In genomic region chr7:130227883-130228575, GRCh38 we compare ENCODE assay signal across 19 cellular contexts. TPM values are rescaled to one million over a fixed set of nuclear protein-coding genes. Genes with fewer than 3 reads are reported as not detected.
DNase-seq lines count a peak whose midpoint lies in the region; ATAC-seq and TF ChIP-seq lines count a peak whose summit lies in the region.
"Had no signal": no experiment of that assay in that cellular context is flagged by ENCODE, and none has a peak within 500 bp of the region (broad histone marks: within the 10 kb centered on the region; RNA-seq: fewer than 3 reads in every experiment).

No MANE protein-coding gene starts in this region.

- H3K4me2 ChIP-seq in BLaER1, result 0 out of 2 replicates have a peak overlapping the region, but pooled peaks have one; percentile 18

- H3K9ac ChIP-seq in BLaER1, result no peak overlapping the region

- no peak overlapping the region for H3K4me3 Mint-ChIP-seq in mesothelial cell of epicardium
- H3K4me3 Mint-ChIP-seq in stimulated activated memory B cell treated with anti-CD40 and anti-IgM and Interleukin-4, amounts not matched to agents 10 μg/mL and 1 μg/mL and 100 μg/mL, for 72 hours, result no peak overlapping the region
- H3K4me3 Mint-ChIP-seq: activated CD4-positive, alpha-beta T cell treated with anti-CD3 and anti-CD28 coated beads, Interleukin-2, amount 10 ng/mL, durations not matched to agents 24 days and 14 days had no signal

- H3K36me3 Mint-ChIP-seq in mesothelial cell of epicardium, result peaks cover 5% of the 10 kb centered on the region
- no peaks in the 10 kb centered on the region for H3K36me3 Mint-ChIP-seq in stimulated activated memory B cell treated with anti-CD40 and anti-IgM and Interleukin-4, amounts not matched to agents 10 μg/mL and 1 μg/mL and 100 μg/mL, for 72 hours

- H3K27me3 Mint-ChIP-seq in mesothelial cell of epicardium (ENCODE audit: low read depth), result no peaks in the 10 kb centered on the region
- peaks cover 8% of the 10 kb centered on the region for H3K27me3 Mint-ChIP-seq in stimulated activated memory B cell treated with anti-CD40 and anti-IgM and Interleukin-4, amounts not matched to agents 10 μg/mL and 1 μg/mL and 100 μg/mL, for 72 hours
- H3K27me3 Mint-ChIP-seq: activated CD4-positive, alpha-beta T cell treated with anti-CD3 and anti-CD28 coated beads, Interleukin-2, amount 10 ng/mL, durations not matched to agents 24 days and 14 days had no signal

- TF ChIP-seq CTCF in mesothelial cell of epicardium (IDR thresholded peaks at IDR 0.05; ENCODE audit: unreplicated experiment), result no peak

- no peak overlapping the region for H3K4me3 ChIP-seq in BLaER1
- H3K4me3 ChIP-seq: Peyer's patch had no signal

- H4K20me1 ChIP-seq in BLaER1, result no peaks in the 10 kb centered on the region

- ATAC-seq in HG02884 (IDR thresholded peaks at IDR 0.05; ENCODE audit: unreplicated experiment), result no peak
- ATAC-seq in stimulated activated memory B cell treated with anti-CD40 and anti-IgM and Interleukin-4, amounts not matched to agents 10 μg/mL and 1 μg/mL and 100 μg/mL, for 72 hours, result no peak
- no peak for ATAC-seq in GM19467 (IDR thresholded peaks at IDR 0.05; ENCODE audit: unreplicated experiment)

- H3K36me3 ChIP-seq in BLaER1, result no peaks in the 10 kb centered on the region
- H3K36me3 ChIP-seq: Peyer's patch had no signal

- peaks cover 3% of the 10 kb centered on the region; the same call in 1 of the 2 replicates for H3K4me1 ChIP-seq in BLaER1
- H3K4me1 ChIP-seq: Peyer's patch had no signal

- peaks cover 13% of the 10 kb centered on the region; the same call in 1 of the 2 replicates for H3K9me3 ChIP-seq in BLaER1
- H3K9me3 ChIP-seq: Peyer's patch had no signal

- no peaks in the 10 kb centered on the region for H3K27me3 ChIP-seq in BLaER1
- H3K27me3 ChIP-seq: Peyer's patch had no signal

- H3K9me3 Mint-ChIP-seq in mesothelial cell of epicardium, result peaks cover 19% of the 10 kb centered on the region
- H3K9me3 Mint-ChIP-seq in stimulated activated memory B cell treated with anti-CD40 and anti-IgM and Interleukin-4, amounts not matched to agents 10 μg/mL and 1 μg/mL and 100 μg/mL, for 72 hours, result peaks cover 5% of the 10 kb centered on the region
- H3K9me3 Mint-ChIP-seq: activated CD4-positive, alpha-beta T cell treated with anti-CD3 and anti-CD28 coated beads, Interleukin-2, amount 10 ng/mL, durations not matched to agents 24 days and 14 days had no signal

- H3K4me1 Mint-ChIP-seq in mesothelial cell of epicardium, result peaks cover 32% of the 10 kb centered on the region
- no peaks in the 10 kb centered on the region for H3K4me1 Mint-ChIP-seq in stimulated activated memory B cell treated with anti-CD40 and anti-IgM and Interleukin-4, amounts not matched to agents 10 μg/mL and 1 μg/mL and 100 μg/mL, for 72 hours
- H3K4me1 Mint-ChIP-seq: activated CD4-positive, alpha-beta T cell treated with anti-CD3 and anti-CD28 coated beads, Interleukin-2, amount 10 ng/mL, durations not matched to agents 24 days and 14 days had no signal

- H3K27ac ChIP-seq in BLaER1 (no peak overlapping the region), angular gyrus (ENCODE audit: low read depth, low read length) (peak overlapping the region; percentile 77)
- H3K27ac ChIP-seq: Peyer's patch had no signal

- H3K27ac Mint-ChIP-seq in mesothelial cell of epicardium, result peak overlapping the region; percentile 90
- no peak overlapping the region for H3K27ac Mint-ChIP-seq in stimulated activated memory B cell treated with anti-CD40 and anti-IgM and Interleukin-4, amounts not matched to agents 10 μg/mL and 1 μg/mL and 100 μg/mL, for 72 hours
- H3K27ac Mint-ChIP-seq: activated CD4-positive, alpha-beta T cell treated with anti-CD3 and anti-CD28 coated beads, Interleukin-2, amount 10 ng/mL, durations not matched to agents 24 days and 14 days; H9 had no signal

- DNase-seq in NCI-H1105 (lab: John Stamatoyannopoulos, UW) (peak; percentile 34), mesothelial cell of epicardium (ENCODE audit: low spot score in 2 of 2, unreplicated experiment in 2 of 2) (no peak)
- DNase-seq in stimulated activated CD4-positive, alpha-beta T cell treated with anti-CD3 and anti-CD28 coated beads, Interleukin-1b, Interleukin-23, amount 100 ng/mL, for 48 hours, result no peak
- DNase-seq: activated CD4-positive, alpha-beta T cell treated with anti-CD3 and anti-CD28 coated beads, Interleukin-2, amount 10 ng/mL, durations not matched to agents 24 days and 14 days; activated CD8-positive, alpha-beta memory T cell treated with anti-CD3 and anti-CD28 coated beads, Interleukin-2, amount 50 U/mL, for 4 hours; activated gamma-delta T cell treated with Interleukin-2 at 50 U/mL for 16 hours; aorta; H9; kidney glomerular epithelial cell; NCI-H1092 treated with DMSO at 0.1 percent for 48 hours; Peyer's patch; SW 1271 had no signal

RNA-seq across cellular contexts. Expression of gene SSMEM1, which starts 20.4 kb away (rescaled TPM):
- not detected in 3 replicates for total RNA-seq in mesothelial cell of epicardium
- total RNA-seq: activated CD4-positive, alpha-beta T cell treated with anti-CD3 and anti-CD28 coated beads, Interleukin-2, amount 10 ng/mL, durations not matched to agents 24 days and 14 days; aorta; chondrocyte; Daoy; H9; Peyer's patch had no signal

RNA-seq across cellular contexts. Expression of gene TMEM209, which starts 22.8 kb away (rescaled TPM):
- total RNA-seq in mesothelial cell of epicardium, result 23.9 to 27.8 TPM (median 23.9 TPM) in 3 replicates

RNA-seq across cellular contexts. Expression of gene CPA2, which starts 38.6 kb away (rescaled TPM):
- total RNA-seq in mesothelial cell of epicardium, result 0.54 to 0.73 TPM (median 0.72 TPM) in 3 replicates
- total RNA-seq: chondrocyte, H9 had no signal
